18 cellular contexts compared by ENCODE assay signal in the genomic region with DNA sequence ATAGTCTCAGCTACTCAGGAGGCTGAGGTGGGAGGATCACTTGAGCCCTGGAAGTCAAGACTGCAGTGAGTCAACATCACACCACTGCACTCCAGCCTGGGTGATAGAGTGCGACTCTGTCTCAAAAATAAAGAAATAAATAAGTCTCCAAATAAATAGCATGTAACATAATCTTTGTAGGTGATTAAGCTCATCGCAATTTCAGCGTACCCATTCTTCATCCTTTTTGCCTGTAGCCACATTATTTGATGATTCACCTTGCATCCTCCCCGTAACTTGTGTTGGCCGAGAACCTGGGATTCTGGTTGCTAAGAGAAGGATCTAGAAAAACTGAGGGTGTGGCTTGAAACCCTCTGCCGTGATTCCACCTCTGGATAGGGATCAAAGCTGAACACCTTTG.
"Had no signal": no experiment of that assay in that cellular context is flagged by ENCODE, and none has a peak within 500 bp of the region (broad histone marks: within the 10 kb centered on the region; RNA-seq: fewer than 3 reads in every experiment).

No MANE protein-coding gene starts in this region.

- H3K27me3 Mint-ChIP-seq: activated CD4-positive, alpha-beta memory T cell treated with anti-CD3 and anti-CD28 coated beads for 36 hours had no signal

- H3K4me1 Mint-ChIP-seq: activated B cell treated with CpG ODN at 0.5 μM for 24 hours; activated naive CD4-positive, alpha-beta T cell treated with anti-CD3 and anti-CD28 coated beads, Interleukin-2, amount 10 ng/mL, durations not matched to agents 7 days and 5 days; activated naive CD8-positive, alpha-beta T cell treated with anti-CD3 and anti-CD28 coated beads, Interleukin-2, amount 50 U/mL, for 24 hours; naive thymus-derived CD4-positive, alpha-beta T cell had no signal

- ATAC-seq: activated naive CD8-positive, alpha-beta T cell treated with anti-CD3 and anti-CD28 coated beads, Interleukin-2, amount 50 U/mL, for 24 hours; left cardiac atrium; naive thymus-derived CD4-positive, alpha-beta T cell had no signal

- H3K27me3 ChIP-seq: esophagus muscularis mucosa, neural progenitor cell, right atrium auricular region, suprapubic skin had no signal

- H3K4me3 Mint-ChIP-seq: activated B cell treated with CpG ODN at 0.5 μM for 24 hours; activated CD4-positive, alpha-beta memory T cell treated with anti-CD3 and anti-CD28 coated beads for 36 hours; activated naive CD4-positive, alpha-beta T cell treated with anti-CD3 and anti-CD28 coated beads, Interleukin-2, amount 10 ng/mL, durations not matched to agents 7 days and 5 days; activated naive CD8-positive, alpha-beta T cell treated with anti-CD3 and anti-CD28 coated beads, Interleukin-2, amount 50 U/mL, for 24 hours; activated T-cell treated with anti-CD3 and anti-CD28 coated beads, Interleukin-2, amount 50 U/mL, for 24 hours; naive thymus-derived CD4-positive, alpha-beta T cell; neural progenitor cell; stimulated activated naive CD8-positive, alpha-beta T cell treated with anti-CD3 and anti-CD28 coated beads, Interleukin-15, Interleukin-2, amounts not matched to agents 100 ng/mL and 50 ng/mL, for 24 hours; type B pancreatic cell had no signal

- H3K4me3 ChIP-seq: esophagus muscularis mucosa, neural progenitor cell, prostate gland, right atrium auricular region, suprapubic skin had no signal

- H3K9me3 Mint-ChIP-seq: activated B cell treated with CpG ODN at 0.5 μM for 24 hours; activated CD4-positive, alpha-beta memory T cell treated with anti-CD3 and anti-CD28 coated beads for 36 hours; activated naive CD4-positive, alpha-beta T cell treated with anti-CD3 and anti-CD28 coated beads, Interleukin-2, amount 10 ng/mL, durations not matched to agents 7 days and 5 days; activated naive CD8-positive, alpha-beta T cell treated with anti-CD3 and anti-CD28 coated beads, Interleukin-2, amount 50 U/mL, for 24 hours; activated T-cell treated with anti-CD3 and anti-CD28 coated beads, Interleukin-2, amount 50 U/mL, for 24 hours; stimulated activated naive CD8-positive, alpha-beta T cell treated with anti-CD3 and anti-CD28 coated beads, Interleukin-15, Interleukin-2, amounts not matched to agents 100 ng/mL and 50 ng/mL, for 24 hours; type B pancreatic cell had no signal

- DNase-seq: activated B cell treated with CpG ODN at 0.5 μM for 24 hours; activated CD4-positive, alpha-beta memory T cell treated with anti-CD3 and anti-CD28 coated beads for 36 hours; activated CD4-positive, alpha-beta T cell treated with anti-CD3 and anti-CD28 coated beads for 4 hours; activated naive CD4-positive, alpha-beta T cell treated with anti-CD3 and anti-CD28 coated beads, Interleukin-2, amount 10 ng/mL, durations not matched to agents 7 days and 5 days; activated naive CD8-positive, alpha-beta T cell treated with anti-CD3 and anti-CD28 coated beads, Interleukin-2, amount 50 U/mL, for 24 hours; activated T-cell treated with anti-CD3 and anti-CD28 coated beads, Interleukin-2, amount 50 U/mL, for 24 hours; anterior cingulate cortex; effector CD4-positive, alpha-beta T cell; left cardiac atrium; mesendoderm; naive thymus-derived CD4-positive, alpha-beta T cell had no signal

- H3K9me3 ChIP-seq: esophagus muscularis mucosa, prostate gland, right atrium auricular region, suprapubic skin had no signal

- H3K36me3 ChIP-seq: esophagus muscularis mucosa, neural progenitor cell, prostate gland, right atrium auricular region, suprapubic skin had no signal

- H3K27ac ChIP-seq: esophagus muscularis mucosa, neural progenitor cell, prostate gland, right atrium auricular region, suprapubic skin had no signal

- H3K36me3 Mint-ChIP-seq: activated CD4-positive, alpha-beta memory T cell treated with anti-CD3 and anti-CD28 coated beads for 36 hours; activated naive CD4-positive, alpha-beta T cell treated with anti-CD3 and anti-CD28 coated beads, Interleukin-2, amount 10 ng/mL, durations not matched to agents 7 days and 5 days; naive thymus-derived CD4-positive, alpha-beta T cell; neural progenitor cell; type B pancreatic cell had no signal

- H3K27ac Mint-ChIP-seq: activated B cell treated with CpG ODN at 0.5 μM for 24 hours; activated CD4-positive, alpha-beta memory T cell treated with anti-CD3 and anti-CD28 coated beads for 36 hours; activated naive CD4-positive, alpha-beta T cell treated with anti-CD3 and anti-CD28 coated beads, Interleukin-2, amount 10 ng/mL, durations not matched to agents 7 days and 5 days; activated naive CD8-positive, alpha-beta T cell treated with anti-CD3 and anti-CD28 coated beads, Interleukin-2, amount 50 U/mL, for 24 hours; activated T-cell treated with anti-CD3 and anti-CD28 coated beads, Interleukin-2, amount 50 U/mL, for 24 hours; naive thymus-derived CD4-positive, alpha-beta T cell; neural progenitor cell; stimulated activated naive CD8-positive, alpha-beta T cell treated with anti-CD3 and anti-CD28 coated beads, Interleukin-15, Interleukin-2, amounts not matched to agents 100 ng/mL and 50 ng/mL, for 24 hours; type B pancreatic cell had no signal

- H3K4me1 ChIP-seq: esophagus muscularis mucosa, neural progenitor cell, prostate gland, suprapubic skin had no signal
